Comparison of ENCODE assay signal across 11 cellular contexts in genomic region chr10:119449760-119450461, GRCh38.
DNase-seq lines count a peak whose midpoint lies in the region; ATAC-seq, FAIRE-seq and TF ChIP-seq lines count a peak whose summit lies in the region.
"Had no signal": no experiment of that assay in that cellular context is flagged by ENCODE, and none has a peak within 500 bp of the region (broad histone marks: within the 10 kb centered on the region; RNA-seq: fewer than 3 reads in every experiment).

No MANE protein-coding gene starts in this region.

- no peak for TF ChIP-seq EP300 in stomach (IDR thresholded peaks at IDR 0.05)

- no peaks in the 10 kb centered on the region for H3K79me2 ChIP-seq in astrocyte (ENCODE audit: insufficient read depth, low read length)

- H3K4me1 ChIP-seq in astrocyte (ENCODE audit: insufficient read depth, low read length) (peaks cover 12% of the 10 kb centered on the region), uterus (no peaks in the 10 kb centered on the region), stomach (peaks cover 0 to 6% (median 0%) of the 10 kb centered on the region in 4 donors)

- no peak for TF ChIP-seq POLR2A in uterus (IDR thresholded peaks at IDR 0.05)
- no peak for TF ChIP-seq POLR2A in stomach (IDR thresholded peaks at IDR 0.05)

- H3K9me3 Mint-ChIP-seq in astrocyte (ENCODE audit: unreplicated experiment), result peaks cover 2% of the 10 kb centered on the region
- H3K9me3 Mint-ChIP-seq: dendritic cell treated with granulocyte-macrophage colony-stimulating factor and Interleukin-4, amounts not matched to agents 40 ng/mL and 50 ng/mL, for 4 days had no signal

- no peak overlapping the region for H3K27ac Mint-ChIP-seq in astrocyte (ENCODE audit: unreplicated experiment)
- H3K27ac Mint-ChIP-seq: dendritic cell treated with granulocyte-macrophage colony-stimulating factor and Interleukin-4, amounts not matched to agents 40 ng/mL and 50 ng/mL, for 4 days had no signal

- H3K36me3 Mint-ChIP-seq in astrocyte (ENCODE audit: low read depth, unreplicated experiment), result peaks cover 7% of the 10 kb centered on the region

- H3K27ac ChIP-seq in astrocyte (ENCODE audit: low read depth, low read length) (no peak overlapping the region), uterus (no peak overlapping the region), stomach (no peak overlapping the region)
- H3K27ac ChIP-seq: C4-2B, neutrophil had no signal

- no peak overlapping the region for H2AFZ ChIP-seq in astrocyte (ENCODE audit: low read depth, low read length)

- no peak for FAIRE-seq in astrocyte (lab: Jason Lieb, UNC)

- peaks cover 18% of the 10 kb centered on the region for H4K20me1 ChIP-seq in astrocyte (ENCODE audit: insufficient read depth, low read length)

- intact Hi-C loops in Right ventricle myocardium inferior (cut with DNase I) (no loop called here), cardiac septum (cut with DNase I) (loop anchor here (10.0 kb wide), 1 partner anchor 95 kb away; the partner anchor contains the start of gene RGS10), uterus (cut with DNase I; ENCODE audit: low total_unique reads) (no loop called here), stomach (cut with DNase I; ENCODE audit: low total_unique reads) (loop anchor here (10.0 kb wide), 1 partner anchor 245 kb away; the partner anchor contains the start of gene GRK5)

- H3K9ac ChIP-seq in astrocyte (ENCODE audit: low read length), result no peak overlapping the region

- 71 to 83% (median 78%) methylated on average over 16 of the region's 16 CpGs for WGBS in stomach, 5 donors

- H3K27me3 Mint-ChIP-seq in astrocyte (ENCODE audit: low read depth, unreplicated experiment), result peaks cover 21% of the 10 kb centered on the region
- H3K27me3 Mint-ChIP-seq: dendritic cell treated with granulocyte-macrophage colony-stimulating factor and Interleukin-4, amounts not matched to agents 40 ng/mL and 50 ng/mL, for 4 days had no signal

- TF ChIP-seq CTCF in astrocyte (IDR thresholded peaks at IDR 0.05; ENCODE audit: insufficient read depth, low read depth, low read length) (no peak), uterus (IDR thresholded peaks at IDR 0.05) (no peak), stomach (IDR thresholded peaks at IDR 0.05) (no peak)

- H3K4me3 Mint-ChIP-seq in astrocyte (ENCODE audit: unreplicated experiment), result peak overlapping the region; percentile 51
- H3K4me3 Mint-ChIP-seq: dendritic cell treated with granulocyte-macrophage colony-stimulating factor and Interleukin-4, amounts not matched to agents 40 ng/mL and 50 ng/mL, for 4 days had no signal

- H3K4me1 Mint-ChIP-seq in astrocyte (ENCODE audit: low read depth, unreplicated experiment), result peaks cover 4% of the 10 kb centered on the region

- peak; percentile 71 for DNase-seq in Right ventricle myocardium inferior (ENCODE audit: missing footprints)
- DNase-seq in cardiac septum (ENCODE audit: low spot score), result no peak
- DNase-seq in astrocyte (ENCODE audit: low read depth), result peak; percentile 40
- peak; percentile 35 for DNase-seq in kidney glomerular epithelial cell (lab: John Stamatoyannopoulos, UW)
- DNase-seq in uterus, result peak; percentile 49 to 57
- DNase-seq in stomach, result no peak
- no peak for DNase-seq in GDM1 (lab: John Stamatoyannopoulos, UW)
- no peak for DNase-seq in NCI-H2029 (lab: John Stamatoyannopoulos, UW)

- H3K27me3 ChIP-seq in astrocyte (ENCODE audit: insufficient read depth, low read length) (no peaks in the 10 kb centered on the region), uterus (no peaks in the 10 kb centered on the region), stomach (no peaks in the 10 kb centered on the region)
- H3K27me3 ChIP-seq: neutrophil had no signal

- ATAC-seq in Right ventricle myocardium inferior, result peak; percentile 34

- no peaks in the 10 kb centered on the region for H3K36me3 ChIP-seq in astrocyte (ENCODE audit: insufficient read depth, low read length)
- H3K36me3 ChIP-seq in uterus, result no peaks in the 10 kb centered on the region
- H3K36me3 ChIP-seq in stomach, result peaks cover 34 to 88% (median 84%) of the 10 kb centered on the region in 4 donors

- no peak overlapping the region for H3K4me3 ChIP-seq in astrocyte (ENCODE audit: insufficient read depth, low read depth, low read length)
- H3K4me3 ChIP-seq in uterus, result no peak overlapping the region
- no peak overlapping the region for H3K4me3 ChIP-seq in stomach

- peak overlapping the region; percentile 60 for H3K4me2 ChIP-seq in astrocyte (ENCODE audit: low read length)

- H3K9me3 ChIP-seq in astrocyte (ENCODE audit: insufficient read depth, low read depth, low read length) (no peaks in the 10 kb centered on the region), uterus (no peaks in the 10 kb centered on the region), stomach (no peaks in the 10 kb centered on the region)
- H3K9me3 ChIP-seq: neutrophil had no signal

Comparison
In these comparisons a context has a peak if more than half of its experiments do, and no peak if none do; other contexts are left out.
1. DNase-seq: peak in Right ventricle myocardium inferior (single experiment), astrocyte (single experiment), kidney glomerular epithelial cell (single experiment) and uterus (2 of 2); none in cardiac septum (single experiment), stomach (single experiment), GDM1 (single experiment) and NCI-H2029 (single experiment).
2. intact Hi-C loops: an anchor here in cardiac septum (10.0 kb wide) and stomach (10.0 kb wide); none called in Right ventricle myocardium inferior and uterus.